9 cellular contexts compared by ENCODE assay signal in genomic region chr4:76200771-76201224, GRCh38. TPM values are rescaled to one million over a fixed set of nuclear protein-coding genes. Genes with fewer than 3 reads are reported as not detected.
DNase-seq lines count a peak whose midpoint lies in the region; ATAC-seq and TF ChIP-seq lines count a peak whose summit lies in the region.
"Had no signal": no experiment of that assay in that cellular context is flagged by ENCODE, and none has a peak within 500 bp of the region (broad histone marks: within the 10 kb centered on the region; RNA-seq: fewer than 3 reads in every experiment).

No MANE protein-coding gene starts in this region.

- H3K27me3 ChIP-seq in CD4-positive, alpha-beta memory T cell (ENCODE audit: insufficient read depth, low read length), result no peaks in the 10 kb centered on the region
- H3K27me3 ChIP-seq in muscle layer of duodenum (ENCODE audit: low read depth, low read length), result no peaks in the 10 kb centered on the region

- no peak for TF ChIP-seq POLR2A in NB4 (IDR thresholded peaks at IDR 0.05; ENCODE audit: extremely low read depth, insufficient read length)
- no peak for TF ChIP-seq POLR2A in GM18505 (IDR thresholded peaks at IDR 0.05; ENCODE audit: borderline replicate concordance, extremely low read depth, insufficient read depth, insufficient read length)

- intact Hi-C loops in CD4-positive, alpha-beta memory T cell (cut with micrococcal nuclease), result no loop called here

- peaks cover 5 to 12% of the 10 kb centered on the region in 2 donors for H3K36me3 Mint-ChIP-seq in CD4-positive, alpha-beta memory T cell
- no peaks in the 10 kb centered on the region for H3K36me3 Mint-ChIP-seq in activated T-helper 17 cell treated with anti-CD3 and anti-CD28 coated beads, Interleukin-2, amount 50 U/mL, for 72 hours (ENCODE audit: low read depth)

- H3K9me3 ChIP-seq in CD4-positive, alpha-beta memory T cell (ENCODE audit: control insufficient read depth in 1 of 2, low read length in 2 of 2), result no peaks in the 10 kb centered on the region
- no peaks in the 10 kb centered on the region for H3K9me3 ChIP-seq in muscle layer of duodenum (ENCODE audit: control insufficient read depth in 1 of 2, low read length in 2 of 2)

- peak overlapping the region in 2 of 8 donors; percentile 7 to 28 for H3K4me3 Mint-ChIP-seq in CD4-positive, alpha-beta memory T cell
- no peak overlapping the region for H3K4me3 Mint-ChIP-seq in activated T-helper 17 cell treated with anti-CD3 and anti-CD28 coated beads, Interleukin-2, amount 50 U/mL, for 72 hours

- ATAC-seq in activated T-helper 17 cell treated with anti-CD3 and anti-CD28 coated beads, Interleukin-2, amount 50 U/mL, for 72 hours (replicated peaks), result peak; percentile 31
- ATAC-seq in HG03175 (IDR thresholded peaks at IDR 0.05; ENCODE audit: unreplicated experiment) (no peak), GM18505 (IDR thresholded peaks at IDR 0.05; ENCODE audit: unreplicated experiment) (no peak)

- no peaks in the 10 kb centered on the region for H3K36me3 ChIP-seq in CD4-positive, alpha-beta memory T cell (ENCODE audit: insufficient read depth, low read length)
- peaks cover 0 to 8% of the 10 kb centered on the region in 2 donors for H3K36me3 ChIP-seq in muscle layer of duodenum (ENCODE audit: control insufficient read depth in 1 of 2, insufficient read depth in 2 of 2, low read length in 2 of 2)

- no peak for TF ChIP-seq CTCF in NB4 (IDR thresholded peaks at IDR 0.05; ENCODE audit: low read depth, low read length)

- peaks cover 21% of the 10 kb centered on the region for H3K4me1 ChIP-seq in CD4-positive, alpha-beta memory T cell (ENCODE audit: insufficient read depth, low read length)
- H3K4me1 ChIP-seq in muscle layer of duodenum (ENCODE audit: control insufficient read depth in 1 of 2, insufficient read depth in 2 of 2, low read length in 2 of 2), result peaks cover 64 to 85% of the 10 kb centered on the region in 2 donors

- DNase-seq in CD4-positive, alpha-beta memory T cell, result no peak
- DNase-seq in NB4 (ENCODE audit: low read depth) (peak; percentile 23), NCI-H1105 treated with DMSO at 0.1 percent for 48 hours (lab: John Stamatoyannopoulos, UW) (no peak)
- DNase-seq in stimulated activated CD4-positive, alpha-beta T cell treated with anti-CD3 and anti-CD28 coated beads, Interleukin-4, amount 100 ng/mL, for 24 hours, result no peak

- POLR2A ChIA-PET in CD4-positive, alpha-beta memory T cell (lab: Charles Lee; ENCODE audit: partially characterized antibody), result interaction anchor here (1.6 kb wide), 1 partner anchor 12 kb away, joined by 5 read pairs; no protein-coding TSS in a partner anchor

- peaks cover 42 to 62% (median 52%) of the 10 kb centered on the region in 4 donors for H3K4me1 Mint-ChIP-seq in CD4-positive, alpha-beta memory T cell
- H3K4me1 Mint-ChIP-seq in activated T-helper 17 cell treated with anti-CD3 and anti-CD28 coated beads, Interleukin-2, amount 50 U/mL, for 72 hours, result peaks cover 13% of the 10 kb centered on the region

- peak overlapping the region in 5 of 7 donors; percentile 7 to 57 (median 32) for H3K27ac Mint-ChIP-seq in CD4-positive, alpha-beta memory T cell
- H3K27ac Mint-ChIP-seq in activated T-helper 17 cell treated with anti-CD3 and anti-CD28 coated beads, Interleukin-2, amount 50 U/mL, for 72 hours, result no peak overlapping the region

- H3K9me3 Mint-ChIP-seq in CD4-positive, alpha-beta memory T cell, result no peaks in the 10 kb centered on the region
- H3K9me3 Mint-ChIP-seq in activated T-helper 17 cell treated with anti-CD3 and anti-CD28 coated beads, Interleukin-2, amount 50 U/mL, for 72 hours, result no peaks in the 10 kb centered on the region

- H3K4me3 ChIP-seq in CD4-positive, alpha-beta memory T cell (ENCODE audit: low read length in 2 of 2), result no peak overlapping the region
- H3K4me3 ChIP-seq in NB4 (ENCODE audit: low read depth, low read length) (no peak overlapping the region), muscle layer of duodenum (ENCODE audit: low read depth in 1 of 2, low read length in 2 of 2) (no peak overlapping the region)

- CTCF ChIA-PET in CD4-positive, alpha-beta memory T cell (lab: Charles Lee; ENCODE audit: partially characterized antibody), result interaction anchor here (1.8 to 2.1 kb wide), 2 partner anchors 21 to 176 kb away, joined by 9 to 14 read pairs; no protein-coding TSS in a partner anchor

- H3K27me3 Mint-ChIP-seq in CD4-positive, alpha-beta memory T cell, result no peaks in the 10 kb centered on the region
- no peaks in the 10 kb centered on the region for H3K27me3 Mint-ChIP-seq in activated T-helper 17 cell treated with anti-CD3 and anti-CD28 coated beads, Interleukin-2, amount 50 U/mL, for 72 hours

- no peak overlapping the region for H3K27ac ChIP-seq in CD4-positive, alpha-beta memory T cell (ENCODE audit: low read depth, low read length)
- H3K27ac ChIP-seq in muscle layer of duodenum (ENCODE audit: low read length), result peak overlapping the region; percentile 84

RNA-seq across cellular contexts. Expression of gene SCARB2, which starts 12.8 kb away (rescaled TPM):
- total RNA-seq in CD4-positive, alpha-beta memory T cell, result 10 to 100 TPM; 23.3 to 23.5 TPM
- polyA plus RNA-seq in CD4-positive, alpha-beta memory T cell, result 10 to 100 TPM; 10.2 to 15.7 TPM
- 10 to 100 TPM in 1 of 2 donors, 1 to 10 TPM in 1; 3.0 to 15.9 TPM for total RNA-seq in activated T-helper 17 cell treated with anti-CD3 and anti-CD28 coated beads, Interleukin-2, amount 50 U/mL, for 72 hours

RNA-seq across cellular contexts. Expression of gene FAM47E, which starts 50.7 kb away (rescaled TPM):
- total RNA-seq in CD4-positive, alpha-beta memory T cell, result under 1 TPM in 1 of 2 experiments, not detected in 1; 0.64 TPM
- under 1 TPM in 1 of 2 donors, not detected in 1; 0.18 TPM for polyA plus RNA-seq in CD4-positive, alpha-beta memory T cell
- not detected for total RNA-seq in activated T-helper 17 cell treated with anti-CD3 and anti-CD28 coated beads, Interleukin-2, amount 50 U/mL, for 72 hours
- total RNA-seq: lung microvascular endothelial cell had no signal

RNA-seq across cellular contexts. Expression of gene NUP54, which starts 52.6 kb away (rescaled TPM):
- total RNA-seq in CD4-positive, alpha-beta memory T cell, result 10 to 100 TPM; 49.3 to 52.8 TPM
- 10 to 100 TPM; 37.8 to 39.3 TPM for polyA plus RNA-seq in CD4-positive, alpha-beta memory T cell
- 10 to 100 TPM; 58.1 to 73.7 TPM for total RNA-seq in activated T-helper 17 cell treated with anti-CD3 and anti-CD28 coated beads, Interleukin-2, amount 50 U/mL, for 72 hours
